Comparison of ENCODE assay signal across 14 cellular contexts in genomic region chr5:119361723-119362122, GRCh38. TPM values are rescaled to one million over a fixed set of nuclear protein-coding genes. Genes with fewer than 3 reads are reported as not detected.
A peak's percentile ranks its signal among the peaks of the same experiment; 100 is the strongest.
DNase-seq lines count a peak whose midpoint lies in the region; ATAC-seq and TF ChIP-seq lines count a peak whose summit lies in the region.
"Had no signal": no experiment of that assay in that cellular context is flagged by ENCODE, and none has a peak within 500 bp of the region (broad histone marks: within the 10 kb centered on the region; RNA-seq: fewer than 3 reads in every experiment).

No MANE protein-coding gene starts in this region.

- H4K20me1 ChIP-seq in GM23338 (replicated peaks; ENCODE audit: insufficient read depth): no peaks in the 10 kb centered on the region; the same call in 1 of the 2 replicates

- H3K9me3 Mint-ChIP-seq in T-helper 1 cell treated with Interleukin-12 subunit alpha and Interleukin-12 subunit beta and Interleukin-4 antibody, amounts not matched to agents 30 μg/mL and 1 μg/mL, for 36 hours: peaks cover 3% of the 10 kb centered on the region
- no peaks in the 10 kb centered on the region for H3K9me3 Mint-ChIP-seq in T-cell
- no peaks in the 10 kb centered on the region for H3K9me3 Mint-ChIP-seq in stimulated activated naive B cell treated with anti-CD40 and anti-IgM and Interleukin-4, amounts not matched to agents 10 μg/mL and 1 μg/mL and 100 μg/mL, for 72 hours
- no peaks in the 10 kb centered on the region for H3K9me3 Mint-ChIP-seq in GM23338

- CTCF ChIA-PET in T-cell (lab: Charles Lee): interaction anchor here (0.7 to 2.6 kb wide), 4 partner anchors 11 to 93 kb away, joined by 3 to 7 read pairs (median 4); no protein-coding TSS in a partner anchor

- no peak overlapping the region for H3K4me2 ChIP-seq in GM23338

- H3K9me2 ChIP-seq in GM23338 (ENCODE audit: insufficient read depth): peaks cover 15% of the 10 kb centered on the region

- no peak for TF ChIP-seq CTCF in GM23338 (conservative IDR thresholded peaks at IDR 0.05; ENCODE audit: low read depth in 2 of 2)

- H3K79me2 ChIP-seq in GM23338 (replicated peaks; ENCODE audit: insufficient read depth): peaks cover 22% of the 10 kb centered on the region

- H3K27ac ChIP-seq in epithelial cell of prostate: peak overlapping the region; percentile 84
- no peak overlapping the region for H3K27ac ChIP-seq in GM23338 (ENCODE audit: low read depth)
- H3K27ac ChIP-seq: 22Rv1, brain microvascular endothelial cell, gastrocnemius medialis, SJSA1 had no signal

- H3K4me1 Mint-ChIP-seq in T-helper 1 cell treated with Interleukin-12 subunit alpha and Interleukin-12 subunit beta and Interleukin-4 antibody, amounts not matched to agents 30 μg/mL and 1 μg/mL, for 36 hours (ENCODE audit: low read depth): peaks cover 87% of the 10 kb centered on the region
- H3K4me1 Mint-ChIP-seq in T-cell (peaks cover 96 to 98% (median 97%) of the 10 kb centered on the region in 3 donors), GM23338 (peaks cover 55% of the 10 kb centered on the region)
- H3K4me1 Mint-ChIP-seq in stimulated activated naive B cell treated with anti-CD40 and anti-IgM and Interleukin-4, amounts not matched to agents 10 μg/mL and 1 μg/mL and 100 μg/mL, for 72 hours: peaks cover 67 to 91% of the 10 kb centered on the region in 2 donors

- no peak overlapping the region for H2AFZ ChIP-seq in GM23338

- intact Hi-C loops in posterior cingulate gyrus (cut with DNase I): no loop called here

- no peaks in the 10 kb centered on the region for H3K36me3 ChIP-seq in GM23338 (ENCODE audit: insufficient read depth)
- H3K36me3 ChIP-seq: brain microvascular endothelial cell, gastrocnemius medialis, SJSA1 had no signal

- no peak overlapping the region for H3K4me3 ChIP-seq in GM23338
- H3K4me3 ChIP-seq: gastrocnemius medialis, SJSA1 had no signal

- H3K27me3 ChIP-seq in GM23338 (ENCODE audit: insufficient read depth): peaks cover 12% of the 10 kb centered on the region; the same call in 1 of the 2 replicates
- H3K27me3 ChIP-seq: brain microvascular endothelial cell had no signal

- peaks cover 44% of the 10 kb centered on the region for H3K36me3 Mint-ChIP-seq in T-helper 1 cell treated with Interleukin-12 subunit alpha and Interleukin-12 subunit beta and Interleukin-4 antibody, amounts not matched to agents 30 μg/mL and 1 μg/mL, for 36 hours (ENCODE audit: low read depth)
- H3K36me3 Mint-ChIP-seq in T-cell (peaks cover 26% of the 10 kb centered on the region), GM23338 (ENCODE audit: low read depth) (peaks cover 3% of the 10 kb centered on the region; the same call in 2 of the 3 replicates)
- peaks cover 67 to 85% of the 10 kb centered on the region in 2 donors for H3K36me3 Mint-ChIP-seq in stimulated activated naive B cell treated with anti-CD40 and anti-IgM and Interleukin-4, amounts not matched to agents 10 μg/mL and 1 μg/mL and 100 μg/mL, for 72 hours

- peak overlapping the region; percentile 2 for H3K4me3 Mint-ChIP-seq in T-helper 1 cell treated with Interleukin-12 subunit alpha and Interleukin-12 subunit beta and Interleukin-4 antibody, amounts not matched to agents 30 μg/mL and 1 μg/mL, for 36 hours
- H3K4me3 Mint-ChIP-seq in T-cell (peak overlapping the region in 1 of 3 donors; percentile 6), GM23338 (no peak overlapping the region)
- H3K4me3 Mint-ChIP-seq in stimulated activated naive B cell treated with anti-CD40 and anti-IgM and Interleukin-4, amounts not matched to agents 10 μg/mL and 1 μg/mL and 100 μg/mL, for 72 hours: peak overlapping the region; percentile 8 to 20

- no peak for DNase-seq in T-helper 1 cell
- no peak for DNase-seq in T-cell
- DNase-seq in epithelial cell of prostate (ENCODE audit: low read depth, low spot score): no peak
- no peak for DNase-seq in stimulated activated naive B cell treated with anti-CD40 and anti-IgM and Interleukin-4, amounts not matched to agents 10 μg/mL and 1 μg/mL and 100 μg/mL, for 72 hours
- no peak for DNase-seq in posterior cingulate gyrus
- DNase-seq in GM23338 (ENCODE audit: low spot score): no peak
- DNase-seq: brain microvascular endothelial cell; gastrocnemius medialis; NCI-H2171 treated with DMSO at 0.1 percent for 48 hours; stimulated activated CD4-positive, alpha-beta T cell treated with anti-CD3 and anti-CD28 coated beads, Interleukin-2, amount 100 ng/mL, for 24 hours had no signal

- no peaks in the 10 kb centered on the region for H3F3A ChIP-seq in GM23338 (replicated peaks; ENCODE audit: low read depth)

- no peaks in the 10 kb centered on the region for H3K27me3 Mint-ChIP-seq in T-helper 1 cell treated with Interleukin-12 subunit alpha and Interleukin-12 subunit beta and Interleukin-4 antibody, amounts not matched to agents 30 μg/mL and 1 μg/mL, for 36 hours (ENCODE audit: low read depth)
- H3K27me3 Mint-ChIP-seq in T-cell (no peaks in the 10 kb centered on the region), GM23338 (ENCODE audit: insufficient read depth, low read depth, poor library complexity) (peaks cover 4% of the 10 kb centered on the region)
- H3K27me3 Mint-ChIP-seq in stimulated activated naive B cell treated with anti-CD40 and anti-IgM and Interleukin-4, amounts not matched to agents 10 μg/mL and 1 μg/mL and 100 μg/mL, for 72 hours: no peaks in the 10 kb centered on the region

- H3K27ac Mint-ChIP-seq in T-helper 1 cell treated with Interleukin-12 subunit alpha and Interleukin-12 subunit beta and Interleukin-4 antibody, amounts not matched to agents 30 μg/mL and 1 μg/mL, for 36 hours: peak overlapping the region; percentile 78
- H3K27ac Mint-ChIP-seq in T-cell (peak overlapping the region; percentile 77 to 95), GM23338 (no peak overlapping the region)
- H3K27ac Mint-ChIP-seq in stimulated activated naive B cell treated with anti-CD40 and anti-IgM and Interleukin-4, amounts not matched to agents 10 μg/mL and 1 μg/mL and 100 μg/mL, for 72 hours: peak overlapping the region; percentile 66

- POLR2A ChIA-PET in T-cell (lab: Charles Lee): interaction anchor here (0.6 to 1.1 kb wide), 4 partner anchors 13 to 95 kb away, joined by 3 to 5 read pairs (median 4); no protein-coding TSS in a partner anchor

- ATAC-seq in T-cell (replicated peaks in 1 of 4): no peak
- no peak for ATAC-seq in stimulated activated naive B cell treated with anti-CD40 and anti-IgM and Interleukin-4, amounts not matched to agents 10 μg/mL and 1 μg/mL and 100 μg/mL, for 72 hours (replicated peaks)
- no peak for ATAC-seq in GM18858 (IDR thresholded peaks at IDR 0.05; ENCODE audit: unreplicated experiment)
- ATAC-seq in GM23338: no peak
- ATAC-seq: gastrocnemius medialis had no signal

- H3K4me1 ChIP-seq in GM23338 (ENCODE audit: insufficient read depth): peaks cover 52% of the 10 kb centered on the region
- H3K4me1 ChIP-seq: gastrocnemius medialis had no signal

TF ChIP-seq in GM23338, 12 proteins besides CTCF, POLR2A, EP300 and RAD21:
- no peak for TF ChIP-seq CREB1 (CRISPR knock-in tag; IDR thresholded peaks at IDR 0.05; ENCODE audit: low read depth)

RNA-seq across cellular contexts. Expression of gene TNFAIP8, which starts 5.9 kb away (rescaled TPM):
- total RNA-seq in T-cell: 100 to 1,000 TPM; 128 to 145 (median 135) TPM
- 29.2 and 30.1 TPM in 2 replicates for total RNA-seq in GM23338 (2014; rRNA removed; shearing (Covaris generic))
- 10.6 and 12.8 TPM in 2 replicates for polyA plus RNA-seq in GM23338 (2016; fragmentation: Nextera tagmentation; extraction: Ambion mirVana)
